Comparison of ENCODE assay signal across 1 cellular context in the genomic region with DNA sequence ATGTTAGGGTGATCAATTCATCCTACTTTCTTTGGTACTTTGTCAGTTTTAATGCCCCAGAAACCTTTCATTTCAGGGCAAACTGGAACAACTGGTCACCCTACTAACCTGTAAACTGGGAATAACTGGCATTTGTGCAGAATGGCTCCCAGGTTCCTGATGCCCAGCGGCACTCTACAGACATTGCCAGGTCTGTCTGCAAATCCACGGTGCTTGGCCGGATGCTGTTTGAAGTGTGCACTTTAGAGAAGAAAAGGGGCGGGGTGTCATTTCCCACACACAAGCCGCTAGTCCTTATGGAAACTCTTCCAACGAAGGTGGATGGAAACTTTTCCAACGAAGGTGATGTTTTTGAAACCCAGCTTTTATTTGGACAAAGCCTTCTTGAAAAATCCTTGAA.
TF ChIP-seq lines count a peak whose summit lies in the region.

No MANE protein-coding gene starts in this region.

TF ChIP-seq in WTC11, 78 proteins besides CTCF, POLR2A, EP300 and RAD21 (continued from another document):
- TF ChIP-seq, protein P1, sequence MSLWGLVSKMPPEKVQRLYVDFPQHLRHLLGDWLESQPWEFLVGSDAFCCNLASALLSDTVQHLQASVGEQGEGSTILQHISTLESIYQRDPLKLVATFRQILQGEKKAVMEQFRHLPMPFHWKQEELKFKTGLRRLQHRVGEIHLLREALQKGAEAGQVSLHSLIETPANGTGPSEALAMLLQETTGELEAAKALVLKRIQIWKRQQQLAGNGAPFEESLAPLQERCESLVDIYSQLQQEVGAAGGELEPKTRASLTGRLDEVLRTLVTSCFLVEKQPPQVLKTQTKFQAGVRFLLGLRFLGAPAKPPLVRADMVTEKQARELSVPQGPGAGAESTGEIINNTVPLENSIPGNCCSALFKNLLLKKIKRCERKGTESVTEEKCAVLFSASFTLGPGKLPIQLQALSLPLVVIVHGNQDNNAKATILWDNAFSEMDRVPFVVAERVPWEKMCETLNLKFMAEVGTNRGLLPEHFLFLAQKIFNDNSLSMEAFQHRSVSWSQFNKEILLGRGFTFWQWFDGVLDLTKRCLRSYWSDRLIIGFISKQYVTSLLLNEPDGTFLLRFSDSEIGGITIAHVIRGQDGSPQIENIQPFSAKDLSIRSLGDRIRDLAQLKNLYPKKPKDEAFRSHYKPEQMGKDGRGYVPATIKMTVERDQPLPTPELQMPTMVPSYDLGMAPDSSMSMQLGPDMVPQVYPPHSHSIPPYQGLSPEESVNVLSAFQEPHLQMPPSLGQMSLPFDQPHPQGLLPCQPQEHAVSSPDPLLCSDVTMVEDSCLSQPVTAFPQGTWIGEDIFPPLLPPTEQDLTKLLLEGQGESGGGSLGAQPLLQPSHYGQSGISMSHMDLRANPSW (CRISPR knock-in tag; conservative IDR thresholded peaks at IDR 0.05; ENCODE audit: low read depth) = no peak
- TF ChIP-seq TEAD1 (CRISPR knock-in tag; IDR thresholded peaks at IDR 0.05) = no peak
- no peak for TF ChIP-seq ZNF121 (CRISPR knock-in tag; IDR thresholded peaks at IDR 0.05)
- TF ChIP-seq, protein P2, sequence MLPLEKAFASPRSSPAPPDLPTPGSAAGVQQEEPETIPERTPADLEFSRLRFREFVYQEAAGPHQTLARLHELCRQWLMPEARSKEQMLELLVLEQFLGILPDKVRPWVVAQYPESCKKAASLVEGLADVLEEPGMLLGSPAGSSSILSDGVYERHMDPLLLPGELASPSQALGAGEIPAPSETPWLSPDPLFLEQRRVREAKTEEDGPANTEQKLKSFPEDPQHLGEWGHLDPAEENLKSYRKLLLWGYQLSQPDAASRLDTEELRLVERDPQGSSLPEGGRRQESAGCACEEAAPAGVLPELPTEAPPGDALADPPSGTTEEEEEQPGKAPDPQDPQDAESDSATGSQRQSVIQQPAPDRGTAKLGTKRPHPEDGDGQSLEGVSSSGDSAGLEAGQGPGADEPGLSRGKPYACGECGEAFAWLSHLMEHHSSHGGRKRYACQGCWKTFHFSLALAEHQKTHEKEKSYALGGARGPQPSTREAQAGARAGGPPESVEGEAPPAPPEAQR (CRISPR knock-in tag; IDR thresholded peaks at IDR 0.05) = no peak
- TF ChIP-seq GABPB1 (CRISPR knock-in tag; IDR thresholded peaks at IDR 0.05) = no peak
- TF ChIP-seq JAZF1 (CRISPR knock-in tag; IDR thresholded peaks at IDR 0.05) = no peak
